ENCODE assay signal across 8 cellular contexts in genomic region chr2:137865954-137866540, GRCh38.
DNase-seq lines count a peak whose midpoint lies in the region; ATAC-seq and TF ChIP-seq lines count a peak whose summit lies in the region.

No MANE protein-coding gene starts in this region.

- no peaks in the 10 kb centered on the region for H3K27me3 ChIP-seq in OCI-LY1 (ENCODE audit: insufficient read depth, low read length)
- no peaks in the 10 kb centered on the region for H3K27me3 ChIP-seq in hepatocyte

- 24% methylated on average over 2 of the region's 2 CpGs for WGBS in hepatocyte (ENCODE audit: low lambda C conversion rate, missing lambda C conversion rate)

- H3K79me2 ChIP-seq in OCI-LY1 (ENCODE audit: insufficient read depth, low read length) (no peaks in the 10 kb centered on the region), hepatocyte (no peaks in the 10 kb centered on the region)

- H3K9me2 ChIP-seq in OCI-LY1 (ENCODE audit: low read depth, low read length) (no peaks in the 10 kb centered on the region), hepatocyte (replicated peaks; ENCODE audit: insufficient read depth) (no peaks in the 10 kb centered on the region)

- no peaks in the 10 kb centered on the region for H3K36me3 ChIP-seq in OCI-LY1 (ENCODE audit: insufficient read depth, low read length)
- H3K36me3 ChIP-seq in hepatocyte (replicated peaks; ENCODE audit: insufficient read depth, low read depth) = no peaks in the 10 kb centered on the region

- H3K9me3 ChIP-seq in OCI-LY1 (ENCODE audit: low read length) (no peaks in the 10 kb centered on the region), hepatocyte (ENCODE audit: low read depth) (no peaks in the 10 kb centered on the region)

- H3F3A ChIP-seq in OCI-LY1 (ENCODE audit: insufficient read depth, low read length) = no peaks in the 10 kb centered on the region

- no peak overlapping the region for H3K9ac ChIP-seq in OCI-LY1 (ENCODE audit: low read length)

- no peak overlapping the region for H3K4me3 ChIP-seq in OCI-LY1 (ENCODE audit: low read depth, low read length, poor library complexity, severe bottlenecking)
- no peak overlapping the region for H3K4me3 ChIP-seq in hepatocyte

- no peak overlapping the region for H3K4me2 ChIP-seq in OCI-LY1 (ENCODE audit: low read length)
- H3K4me2 ChIP-seq in hepatocyte = no peak overlapping the region

- H2AFZ ChIP-seq in OCI-LY1 (ENCODE audit: low read length) (no peak overlapping the region), hepatocyte (no peak overlapping the region)

- H4K20me1 ChIP-seq in OCI-LY1 (ENCODE audit: insufficient read depth, low read length) (no peaks in the 10 kb centered on the region), hepatocyte (ENCODE audit: insufficient read depth, poor library complexity, severe bottlenecking) (no peaks in the 10 kb centered on the region)

- H3K4me1 ChIP-seq in OCI-LY1 (ENCODE audit: insufficient read depth, low read length, severe bottlenecking) (no peaks in the 10 kb centered on the region), hepatocyte (ENCODE audit: insufficient read depth) (no peaks in the 10 kb centered on the region)

- TF ChIP-seq CTCF in OCI-LY1 (IDR thresholded peaks at IDR 0.05; ENCODE audit: low read length) (peak; percentile 64), hepatocyte (IDR thresholded peaks at IDR 0.05; ENCODE audit: poor library complexity) (peak; percentile 78)

- no peak overlapping the region for H3K27ac ChIP-seq in OCI-LY1 (ENCODE audit: low read depth, low read length, poor library complexity, severe bottlenecking)
- no peak overlapping the region for H3K27ac ChIP-seq in hepatocyte

- peak; percentile 50 for ATAC-seq in GM19438 (IDR thresholded peaks at IDR 0.05; ENCODE audit: low read depth, unreplicated experiment)

- DNase-seq in DMS53 (lab: John Stamatoyannopoulos, UW) = peak; percentile 55
- DNase-seq in HK-2 (ENCODE audit: unreplicated experiment) = peak; percentile 41
- peak; percentile 76 for DNase-seq in activated effector memory CD4-positive, alpha-beta T cell treated with anti-CD3 and anti-CD28 coated beads, Interleukin-2, amount 50 U/mL, for 16 hours
- DNase-seq in hepatocyte (ENCODE audit: low spot score) = peak; percentile 68
- peak; percentile 47 for DNase-seq in stimulated activated CD4-positive, alpha-beta T cell treated with anti-CD3 and anti-CD28 coated beads, Interleukin-1b, Interleukin-23, amount 100 ng/mL, for 48 hours
- DNase-seq in HuH-7.5 (ENCODE audit: low spot score) = no peak
